17 cellular contexts compared by ENCODE assay signal in genomic region chr22:29787371-29787980, GRCh38. TPM values are rescaled to one million over a fixed set of nuclear protein-coding genes. Genes with fewer than 3 reads are reported as not detected.
DNase-seq lines count a peak whose midpoint lies in the region; ATAC-seq and TF ChIP-seq lines count a peak whose summit lies in the region.
"Had no signal": no experiment of that assay in that cellular context is flagged by ENCODE, and none has a peak within 500 bp of the region (broad histone marks: within the 10 kb centered on the region; RNA-seq: fewer than 3 reads in every experiment).

No MANE protein-coding gene starts in this region.

- CTCF ChIA-PET in HEK293T (lab: Yijun Ruan, JAX) (no interaction called here), WTC11 (lab: Charles Lee) (no interaction called here)

- peaks cover 0 to 63% of the 10 kb centered on the region in 2 donors for H3K36me3 ChIP-seq in left lung

- no peak overlapping the region for H3K4me3 Mint-ChIP-seq in WTC11
- no peak overlapping the region for H3K4me3 Mint-ChIP-seq in stimulated activated effector memory CD8-positive, alpha-beta T cell treated with anti-CD3 and anti-CD28 coated beads, Interleukin-12 subunit alpha, Interleukin-12 subunit beta, amount 100 ng/mL, for 72 hours
- H3K4me3 Mint-ChIP-seq: effector memory CD8-positive, alpha-beta T cell; nephron progenitor cell; stimulated activated naive CD8-positive, alpha-beta T cell treated with anti-CD3 and anti-CD28 coated beads, Interleukin-15, Interleukin-2, amounts not matched to agents 100 ng/mL and 50 ng/mL, for 24 hours had no signal

- H3K36me3 Mint-ChIP-seq in WTC11, result peaks cover 12% of the 10 kb centered on the region
- peaks cover 50% of the 10 kb centered on the region for H3K36me3 Mint-ChIP-seq in stimulated activated effector memory CD8-positive, alpha-beta T cell treated with anti-CD3 and anti-CD28 coated beads, Interleukin-12 subunit alpha, Interleukin-12 subunit beta, amount 100 ng/mL, for 72 hours

- H3K27ac Mint-ChIP-seq in WTC11, result peak overlapping the region; percentile 78; the same call in 1 of the 2 replicates
- H3K27ac Mint-ChIP-seq in stimulated activated effector memory CD8-positive, alpha-beta T cell treated with anti-CD3 and anti-CD28 coated beads, Interleukin-12 subunit alpha, Interleukin-12 subunit beta, amount 100 ng/mL, for 72 hours, result no peak overlapping the region
- H3K27ac Mint-ChIP-seq: effector memory CD8-positive, alpha-beta T cell; stimulated activated naive CD8-positive, alpha-beta T cell treated with anti-CD3 and anti-CD28 coated beads, Interleukin-15, Interleukin-2, amounts not matched to agents 100 ng/mL and 50 ng/mL, for 24 hours had no signal

- peaks cover 5% of the 10 kb centered on the region for H3K4me1 Mint-ChIP-seq in WTC11
- H3K4me1 Mint-ChIP-seq in stimulated activated effector memory CD8-positive, alpha-beta T cell treated with anti-CD3 and anti-CD28 coated beads, Interleukin-12 subunit alpha, Interleukin-12 subunit beta, amount 100 ng/mL, for 72 hours, result no peaks in the 10 kb centered on the region

- H3K9me3 Mint-ChIP-seq in WTC11, result no peaks in the 10 kb centered on the region
- H3K9me3 Mint-ChIP-seq in stimulated activated effector memory CD8-positive, alpha-beta T cell treated with anti-CD3 and anti-CD28 coated beads, Interleukin-12 subunit alpha, Interleukin-12 subunit beta, amount 100 ng/mL, for 72 hours, result no peaks in the 10 kb centered on the region
- H3K9me3 Mint-ChIP-seq: effector memory CD8-positive, alpha-beta T cell; nephron progenitor cell; stimulated activated naive CD8-positive, alpha-beta T cell treated with anti-CD3 and anti-CD28 coated beads, Interleukin-15, Interleukin-2, amounts not matched to agents 100 ng/mL and 50 ng/mL, for 24 hours had no signal

- TF ChIP-seq CTCF in WTC11 (IDR thresholded peaks at IDR 0.05) (no peak), left lung (IDR thresholded peaks at IDR 0.05) (no peak)

- intact Hi-C loops in left lung (cut with DNase I), result no loop called here

- no peaks in the 10 kb centered on the region for H3K9me3 ChIP-seq in left lung

- H3K4me1 ChIP-seq in left lung, result peaks cover 4 to 9% of the 10 kb centered on the region in 2 donors

- DNase-seq in HEK293T (ENCODE audit: extremely low spot score) (no peak), WTC11 (ENCODE audit: low spot score) (no peak), left lung (no peak), AG20443 (ENCODE audit: low spot score) (no peak), D341Med (ENCODE audit: low spot score) (no peak)
- no peak for DNase-seq in stimulated activated effector memory CD8-positive, alpha-beta T cell treated with anti-CD3 and anti-CD28 coated beads, Interleukin-12 subunit alpha, Interleukin-12 subunit beta, amount 100 ng/mL, for 72 hours (ENCODE audit: low spot score in 2 of 2)
- DNase-seq: anterior cingulate cortex; effector memory CD8-positive, alpha-beta T cell; NCI-H1048; NCI-H2107; NCI-H82; nephron progenitor cell; T1000 had no signal

- ATAC-seq in WTC11 (no peak), left lung (peak; percentile 19), GM19395 (IDR thresholded peaks at IDR 0.05; ENCODE audit: unreplicated experiment) (no peak)
- ATAC-seq in stimulated activated effector memory CD8-positive, alpha-beta T cell treated with anti-CD3 and anti-CD28 coated beads, Interleukin-12 subunit alpha, Interleukin-12 subunit beta, amount 100 ng/mL, for 72 hours, result peak; percentile 38
- ATAC-seq: effector memory CD8-positive, alpha-beta T cell had no signal

- H3K27ac ChIP-seq in left lung, result no peak overlapping the region
- H3K27ac ChIP-seq: HL-60, SK-N-MC had no signal

- POLR2A ChIA-PET in HEK293T (lab: Yijun Ruan, JAX) (no interaction called here), WTC11 (lab: Charles Lee) (no interaction called here)

- H3K27me3 Mint-ChIP-seq in WTC11 (ENCODE audit: low read depth), result no peaks in the 10 kb centered on the region
- H3K27me3 Mint-ChIP-seq: effector memory CD8-positive, alpha-beta T cell; stimulated activated naive CD8-positive, alpha-beta T cell treated with anti-CD3 and anti-CD28 coated beads, Interleukin-15, Interleukin-2, amounts not matched to agents 100 ng/mL and 50 ng/mL, for 24 hours had no signal

- H3K4me3 ChIP-seq in left lung, result no peak overlapping the region
- H3K4me3 ChIP-seq: SK-N-MC had no signal

- no peaks in the 10 kb centered on the region for H3K27me3 ChIP-seq in left lung

TF ChIP-seq in HEK293T, 16 proteins besides CTCF, POLR2A, EP300 and RAD21:
- no peak for TF ChIP-seq TARDBP (IDR thresholded peaks at IDR 0.05)
- peak; percentile 16; the same call in 1 of the 2 replicates for TF ChIP-seq PKNOX1 (IDR thresholded peaks at IDR 0.05)
- TF ChIP-seq FOXA1 (IDR thresholded peaks at IDR 0.05), result no peak
- TF ChIP-seq ZNF384 (IDR thresholded peaks at IDR 0.05), result no peak

TF ChIP-seq in WTC11, 78 proteins besides CTCF, POLR2A, EP300 and RAD21:
- TF ChIP-seq ZNF396 (CRISPR knock-in tag; IDR thresholded peaks at IDR 0.05; ENCODE audit: borderline replicate concordance) (no peak), OVOL2 (CRISPR knock-in tag; IDR thresholded peaks at IDR 0.05; ENCODE audit: borderline replicate concordance) (no peak), NFATC4 (CRISPR knock-in tag; IDR thresholded peaks at IDR 0.05) (no peak), FOXP4 (CRISPR knock-in tag; IDR thresholded peaks at IDR 0.05) (no peak), ZNF138 (CRISPR knock-in tag; conservative IDR thresholded peaks at IDR 0.05) (no peak), E2F5 (CRISPR knock-in tag; IDR thresholded peaks at IDR 0.05) (no peak)

RNA-seq across cellular contexts. Expression of gene UQCR10, which starts 20.3 kb away (rescaled TPM):
- total RNA-seq in WTC11 (2021), result 119 to 140 TPM (median 131 TPM) in 3 replicates
- 100 to 1,000 TPM in 1 of 2 donors, 10 to 100 TPM in 1; 77.4 to 154 TPM for total RNA-seq in left lung

RNA-seq across cellular contexts. Expression of gene ZMAT5, which starts 20.7 kb away (rescaled TPM):
- 13.4 to 17.3 TPM (median 17.2 TPM) in 3 replicates for total RNA-seq in WTC11 (2021)
- total RNA-seq in left lung, result 10 to 100 TPM; 20.4 to 22.6 TPM

RNA-seq across cellular contexts. Expression of gene ASCC2, which starts 50.6 kb away (rescaled TPM):
- total RNA-seq in WTC11 (2021), result 42.2 to 43.9 TPM (median 43.6 TPM) in 3 replicates
- 10 to 100 TPM; 55.7 to 57.4 TPM for total RNA-seq in left lung

Comparison
In these comparisons a context has a peak if more than half of its experiments do, and no peak if none do; other contexts are left out.
1. ATAC-seq: peak in left lung (single experiment) and stimulated activated effector memory CD8-positive, alpha-beta T cell treated with anti-CD3 and anti-CD28 coated beads, Interleukin-12 subunit alpha, Interleukin-12 subunit beta, amount 100 ng/mL, for 72 hours (single experiment); none in WTC11 (single experiment) and GM19395 (single experiment).